Comparison of ENCODE assay signal across 11 cellular contexts in genomic region chr11:126339866-126340434, GRCh38. TPM values are rescaled to one million over a fixed set of nuclear protein-coding genes. Genes with fewer than 3 reads are reported as not detected.
DNase-seq lines count a peak whose midpoint lies in the region; ATAC-seq and TF ChIP-seq lines count a peak whose summit lies in the region.
"Had no signal": no experiment of that assay in that cellular context is flagged by ENCODE, and none has a peak within 500 bp of the region (broad histone marks: within the 10 kb centered on the region; RNA-seq: fewer than 3 reads in every experiment).

No MANE protein-coding gene starts in this region.

- H3K23ac ChIP-seq in neuronal stem cell (ENCODE audit: low read depth, low read length, poor library complexity): no peak overlapping the region

- H3K4me3 Mint-ChIP-seq in naive thymus-derived CD4-positive, alpha-beta T cell: no peak overlapping the region
- H3K4me3 Mint-ChIP-seq: activated CD4-positive, alpha-beta T cell treated with anti-CD3 and anti-CD28 coated beads, Interleukin-2, amount 10 ng/mL, durations not matched to agents 24 days and 14 days had no signal

- H3K27ac ChIP-seq in gastroesophageal sphincter (peak overlapping the region in 3 of 4 donors; percentile 41 to 56 (median 43)), neuronal stem cell (replicated peaks; ENCODE audit: low read length) (no peak overlapping the region)
- no peak overlapping the region for H3K27ac ChIP-seq in naive thymus-derived CD4-positive, alpha-beta T cell (ENCODE audit: low read depth, low read length)

- no peak overlapping the region for H2AK5ac ChIP-seq in neuronal stem cell (ENCODE audit: low read depth, low read length)

- H3K36me3 Mint-ChIP-seq in naive thymus-derived CD4-positive, alpha-beta T cell: peaks cover 3 to 56% (median 20%) of the 10 kb centered on the region in 5 donors

- intact Hi-C loops in naive thymus-derived CD4-positive, alpha-beta T cell (cut with micrococcal nuclease): no loop called here

- no peak overlapping the region for H3K27ac Mint-ChIP-seq in naive thymus-derived CD4-positive, alpha-beta T cell

- H3K4me1 Mint-ChIP-seq in naive thymus-derived CD4-positive, alpha-beta T cell: peaks cover 0 to 25% (median 6%) of the 10 kb centered on the region in 7 donors

- H3K27me3 Mint-ChIP-seq in naive thymus-derived CD4-positive, alpha-beta T cell: no peaks in the 10 kb centered on the region
- H3K27me3 Mint-ChIP-seq: activated CD4-positive, alpha-beta T cell treated with anti-CD3 and anti-CD28 coated beads, Interleukin-2, amount 10 ng/mL, durations not matched to agents 24 days and 14 days had no signal

- TF ChIP-seq EP300 in gastroesophageal sphincter (IDR thresholded peaks at IDR 0.05): no peak

- H3K36me3 ChIP-seq in gastroesophageal sphincter (peaks cover 0 to 45% of the 10 kb centered on the region in 2 donors), neuronal stem cell (replicated peaks in 1 of 2; ENCODE audit: control insufficient read depth in 2 of 2, insufficient read depth in 2 of 2, low read length in 2 of 2) (peaks cover 7 to 60% of the 10 kb centered on the region in 2 donors)
- H3K36me3 ChIP-seq in naive thymus-derived CD4-positive, alpha-beta T cell (ENCODE audit: control insufficient read depth in 2 of 3, insufficient read depth in 3 of 3, low read length in 3 of 3): peaks cover 0 to 80% (median 12%) of the 10 kb centered on the region in 3 experiments

- DNase-seq in A172 (ENCODE audit: low spot score) (peak; percentile 58), RPMI7951 (ENCODE audit: low read depth) (peak; percentile 95), neuronal stem cell (ENCODE audit: low spot score) (no peak), NCI-H1417 (lab: John Stamatoyannopoulos, UW) (no peak), NCI-H1092 (lab: John Stamatoyannopoulos, UW) (no peak)
- no peak for DNase-seq in activated naive CD4-positive, alpha-beta T cell (lab: John Stamatoyannopoulos, UW)
- no peak for DNase-seq in naive thymus-derived CD4-positive, alpha-beta T cell
- DNase-seq: activated CD4-positive, alpha-beta T cell treated with anti-CD3 and anti-CD28 coated beads, Interleukin-2, amount 10 ng/mL, durations not matched to agents 24 days and 14 days; DMS79; NCI-H187 had no signal

- TF ChIP-seq CTCF in gastroesophageal sphincter (IDR thresholded peaks at IDR 0.05): no peak

- H3K9me3 Mint-ChIP-seq in naive thymus-derived CD4-positive, alpha-beta T cell: peaks cover 0 to 1% (median 0%) of the 10 kb centered on the region in 11 donors
- H3K9me3 Mint-ChIP-seq: activated CD4-positive, alpha-beta T cell treated with anti-CD3 and anti-CD28 coated beads, Interleukin-2, amount 10 ng/mL, durations not matched to agents 24 days and 14 days had no signal

- H3K4ac ChIP-seq in neuronal stem cell (ENCODE audit: low read length): no peak overlapping the region

- peaks cover 0 to 38% (median 6%) of the 10 kb centered on the region in 3 donors for H3K4me1 ChIP-seq in gastroesophageal sphincter
- peaks cover 20 to 35% of the 10 kb centered on the region in 2 donors for H3K4me1 ChIP-seq in neuronal stem cell (ENCODE audit: control insufficient read depth in 2 of 2, insufficient read depth in 1 of 2, low read depth in 1 of 2, low read length in 2 of 2)
- H3K4me1 ChIP-seq in naive thymus-derived CD4-positive, alpha-beta T cell (ENCODE audit: control insufficient read depth in 2 of 2, insufficient read depth in 2 of 2, low read length in 2 of 2): no peaks in the 10 kb centered on the region

- no peak overlapping the region for H2BK5ac ChIP-seq in neuronal stem cell (ENCODE audit: low read length)

- H4K8ac ChIP-seq in neuronal stem cell (ENCODE audit: low read depth, low read length): no peak overlapping the region

- H4K91ac ChIP-seq in neuronal stem cell (ENCODE audit: low read depth, low read length, poor library complexity): no peak overlapping the region

- H3K18ac ChIP-seq in neuronal stem cell (ENCODE audit: low read length): peak overlapping the region; percentile 11

- no peak overlapping the region for H2BK15ac ChIP-seq in neuronal stem cell (ENCODE audit: low read length)

- H3K4me2 ChIP-seq in neuronal stem cell (ENCODE audit: insufficient read depth, low read length, poor library complexity, severe bottlenecking): no peak overlapping the region

- ATAC-seq in gastroesophageal sphincter: peak; percentile 82
- no peak for ATAC-seq in naive thymus-derived CD4-positive, alpha-beta T cell

- TF ChIP-seq POLR2A in gastroesophageal sphincter (IDR thresholded peaks at IDR 0.05): no peak

- no peak overlapping the region for H2BK12ac ChIP-seq in neuronal stem cell (ENCODE audit: low read length)

- H2AFZ ChIP-seq in neuronal stem cell (ENCODE audit: low read length): no peak overlapping the region

- POLR2A ChIA-PET in naive thymus-derived CD4-positive, alpha-beta T cell (lab: Charles Lee): no interaction called here

- H2BK120ac ChIP-seq in neuronal stem cell (ENCODE audit: low read depth, low read length): no peak overlapping the region

- H3K79me1 ChIP-seq in neuronal stem cell (ENCODE audit: low read depth, low read length): no peaks in the 10 kb centered on the region

- 29 to 45% methylated on average over 5 to 7 of the region's 11 CpGs for WGBS in gastroesophageal sphincter (ENCODE audit: low coverage in 1 of 2), 2 donors
- no CpG with 5 or more reads among the region's 11 CpGs for WGBS in neuronal stem cell (ENCODE audit: extremely low coverage in 2 of 2, insufficient read length in 2 of 2, insufficient replicate concordance in 1 of 2), 2 donors

- H3K27me3 ChIP-seq in gastroesophageal sphincter (no peaks in the 10 kb centered on the region), neuronal stem cell (ENCODE audit: control insufficient read depth in 3 of 3, insufficient read depth in 3 of 3, low read depth in 1 of 3, low read length in 3 of 3) (no peaks in the 10 kb centered on the region)
- no peaks in the 10 kb centered on the region for H3K27me3 ChIP-seq in naive thymus-derived CD4-positive, alpha-beta T cell (ENCODE audit: control insufficient read depth in 2 of 2, insufficient read depth in 2 of 2, low read length in 2 of 2)

- no peak overlapping the region for H3K4me3 ChIP-seq in gastroesophageal sphincter
- no peak overlapping the region for H3K4me3 ChIP-seq in neuronal stem cell (ENCODE audit: low read length in 2 of 2)
- H3K4me3 ChIP-seq in naive thymus-derived CD4-positive, alpha-beta T cell (ENCODE audit: low read length): no peak overlapping the region

- no peak overlapping the region for H3K9ac ChIP-seq in neuronal stem cell (ENCODE audit: low read depth, low read length, poor library complexity)

- H3K14ac ChIP-seq in neuronal stem cell (ENCODE audit: low read length): no peak overlapping the region

- CTCF ChIA-PET in naive thymus-derived CD4-positive, alpha-beta T cell (lab: Charles Lee): no interaction called here

- no peaks in the 10 kb centered on the region for H3K9me3 ChIP-seq in gastroesophageal sphincter
- no peaks in the 10 kb centered on the region for H3K9me3 ChIP-seq in neuronal stem cell (replicated peaks in 1 of 2; ENCODE audit: control insufficient read depth in 2 of 2, insufficient read depth in 1 of 2, low read depth in 1 of 2, low read length in 2 of 2)
- H3K9me3 ChIP-seq in naive thymus-derived CD4-positive, alpha-beta T cell (ENCODE audit: control insufficient read depth in 2 of 3, low read length in 3 of 3): no peaks in the 10 kb centered on the region

RNA-seq across cellular contexts. Expression of gene ST3GAL4, which starts 15.5 kb away (rescaled TPM):
- total RNA-seq in A172 (2014; rRNA removed; shearing (Covaris generic)): 16.7 and 19.4 TPM in 2 replicates
- total RNA-seq in RPMI7951 (2014; rRNA removed; shearing (Covaris generic)): 99.7 and 108 TPM in 2 replicates
- total RNA-seq in gastroesophageal sphincter: 10 to 100 TPM; 42.1 to 56.2 (median 47.2) TPM
- polyA plus RNA-seq in neuronal stem cell (2013, experiment 1 of 2): 12.7 TPM
- polyA plus RNA-seq in neuronal stem cell (2013, experiment 2 of 2): 11.2 TPM
- total RNA-seq in naive thymus-derived CD4-positive, alpha-beta T cell: 10 to 100 TPM in 1 of 5 experiments, 1 to 10 TPM in 4; 2.7 to 13.4 (median 4.7) TPM
- polyA plus RNA-seq in naive thymus-derived CD4-positive, alpha-beta T cell: 1 to 10 TPM; 4.0 to 4.1 TPM

RNA-seq across cellular contexts. Expression of gene DCPS, which starts 36.1 kb away (rescaled TPM):
- total RNA-seq in A172 (2014; rRNA removed; shearing (Covaris generic)): 16.2 and 16.6 TPM in 2 replicates
- total RNA-seq in RPMI7951 (2014; rRNA removed; shearing (Covaris generic)): 41.7 and 50.0 TPM in 2 replicates
- total RNA-seq in gastroesophageal sphincter: 10 to 100 TPM; 11.8 to 20.6 (median 15.9) TPM
- polyA plus RNA-seq in neuronal stem cell (2013, experiment 1 of 2): 21.3 TPM
- polyA plus RNA-seq in neuronal stem cell (2013, experiment 2 of 2): 21.8 TPM
- total RNA-seq in naive thymus-derived CD4-positive, alpha-beta T cell: 10 to 100 TPM; 11.0 to 37.2 (median 17.4) TPM
- polyA plus RNA-seq in naive thymus-derived CD4-positive, alpha-beta T cell: 10 to 100 TPM; 37.9 to 39.2 TPM

RNA-seq across cellular contexts. Expression of gene TIRAP, which starts 57.1 kb away (rescaled TPM):
- 2.3 and 4.1 TPM in 2 replicates for total RNA-seq in A172 (2014; rRNA removed; shearing (Covaris generic))
- 4.2 and 4.8 TPM in 2 replicates for total RNA-seq in RPMI7951 (2014; rRNA removed; shearing (Covaris generic))
- 10 to 100 TPM in 3 of 4 donors, 1 to 10 TPM in 1; 6.6 to 18.1 (median 13.5) TPM for total RNA-seq in gastroesophageal sphincter
- 4.2 TPM for polyA plus RNA-seq in neuronal stem cell (2013, experiment 1 of 2)
- 4.2 TPM for polyA plus RNA-seq in neuronal stem cell (2013, experiment 2 of 2)
- total RNA-seq in naive thymus-derived CD4-positive, alpha-beta T cell: 10 to 100 TPM; 12.9 to 21.5 (median 17.9) TPM
- 10 to 100 TPM in 1 of 2 donors, 1 to 10 TPM in 1; 9.6 to 15.3 TPM for polyA plus RNA-seq in naive thymus-derived CD4-positive, alpha-beta T cell

Comparison
In these comparisons a context has a peak if more than half of its experiments do, and no peak if none do; other contexts are left out.
1. DNase-seq: peak in A172 (single experiment) and RPMI7951 (single experiment); none in neuronal stem cell (single experiment), NCI-H1417 (0 of 3), activated naive CD4-positive, alpha-beta T cell (0 of 4), NCI-H1092 (single experiment) and naive thymus-derived CD4-positive, alpha-beta T cell (0 of 9).
2. H3K27ac ChIP-seq: peak in gastroesophageal sphincter (3 of 4); none in neuronal stem cell (single experiment) and naive thymus-derived CD4-positive, alpha-beta T cell (single experiment).